1 cellular context compared by ENCODE assay signal in genomic region chr17:7017827-7018200, GRCh38.
A peak's percentile ranks its signal among the peaks of the same experiment; 100 is the strongest.
TF ChIP-seq lines count a peak whose summit lies in the region.

No MANE protein-coding gene starts in this region.

TF ChIP-seq in GM12878, 131 proteins besides CTCF, POLR2A, EP300 and RAD21:
- TF ChIP-seq TCF12 (IDR thresholded peaks at IDR 0.05; ENCODE audit: low read depth, low read length) (0 out of 2 replicates have a peak, but pooled peaks have one; percentile 5), LARP7 (IDR thresholded peaks at IDR 0.05) (no peak), CBFB (IDR thresholded peaks at IDR 0.05; ENCODE audit: low read depth) (no peak), GATAD2B (conservative IDR thresholded peaks at IDR 0.05; ENCODE audit: low read depth) (0 out of 2 replicates have a peak, but pooled peaks have one; percentile 32), SMAD5 (IDR thresholded peaks at IDR 0.05; ENCODE audit: low read depth) (no peak), IKZF2 (IDR thresholded peaks at IDR 0.05) (peak in 1 of 2 experiments; percentile 39; a peak in 1 of 4 replicates), KDM1A (IDR thresholded peaks at IDR 0.05; ENCODE audit: borderline replicate concordance) (no peak), SUPT20H (IDR thresholded peaks at IDR 0.05; ENCODE audit: borderline replicate concordance, control insufficient read depth, low read depth, low read length) (no peak), EGR1 (IDR thresholded peaks at IDR 0.05; ENCODE audit: borderline replicate concordance in 1 of 2, low read depth in 2 of 2, low read length in 2 of 2) (peak in 1 of 2 experiments; percentile 35; a peak in 1 of 3 replicates), IRF3 (IDR thresholded peaks at IDR 0.05) (no peak), IKZF1 (conservative IDR thresholded peaks at IDR 0.05) (peak; percentile 33; the same call in 1 of the 2 replicates), E2F8 (IDR thresholded peaks at IDR 0.05; ENCODE audit: low read depth, partially characterized antibody) (no peak), MLLT1 (IDR thresholded peaks at IDR 0.05) (peak; percentile 53; the same call in 1 of the 2 replicates), MEF2B (IDR thresholded peaks at IDR 0.05; ENCODE audit: partially characterized antibody, poor library complexity, severe bottlenecking) (no peak), PAX5 (IDR thresholded peaks at IDR 0.05; ENCODE audit: borderline replicate concordance, low read depth, low read length) (0 out of 2 replicates have a peak, but pooled peaks have one; percentile 34), RUNX3 (IDR thresholded peaks at IDR 0.05; ENCODE audit: low read length) (peak; percentile 92), CUX1 (IDR thresholded peaks at IDR 0.05; ENCODE audit: insufficient replicate concordance, low read depth, low read length) (no peak), IRF5 (IDR thresholded peaks at IDR 0.05; ENCODE audit: borderline replicate concordance) (peak; percentile 42; the same call in 1 of the 2 replicates), EED (IDR thresholded peaks at IDR 0.05; ENCODE audit: low read depth) (peak; percentile 29; the same call in 1 of the 2 replicates), USF2 (IDR thresholded peaks at IDR 0.05; ENCODE audit: borderline replicate concordance, low read depth, low read length) (no peak), YY1 (IDR thresholded peaks at IDR 0.05; ENCODE audit: low read depth, low read length) (no peak), FOS (IDR thresholded peaks at IDR 0.05; ENCODE audit: borderline replicate concordance, extremely low read depth, insufficient read length) (no peak), ATF7 (IDR thresholded peaks at IDR 0.05; ENCODE audit: low read depth) (no peak)
